8 cellular contexts compared by ENCODE assay signal in genomic region chrX:102863735-102864134, GRCh38.
DNase-seq lines count a peak whose midpoint lies in the region; ATAC-seq and TF ChIP-seq lines count a peak whose summit lies in the region.

No MANE protein-coding gene starts in this region.

- H3K27ac ChIP-seq in C4-2B (no peak overlapping the region), liver (ENCODE audit: low read depth in 1 of 2, low read length in 2 of 2) (no peak overlapping the region)

- no peaks in the 10 kb centered on the region for H3K27me3 Mint-ChIP-seq in chondrocyte (ENCODE audit: low read depth)

- no peak overlapping the region for H3K4me3 ChIP-seq in liver (ENCODE audit: low read depth in 1 of 3, low read length in 3 of 3)

- TF ChIP-seq RAD21 in liver (IDR thresholded peaks at IDR 0.05), result peak; percentile 80 to 91

- no peaks in the 10 kb centered on the region for H3K4me1 ChIP-seq in liver (ENCODE audit: control insufficient read depth in 4 of 4, insufficient read depth in 4 of 4, low read length in 3 of 4)

- H3K4me1 Mint-ChIP-seq in chondrocyte (ENCODE audit: low read depth), result no peaks in the 10 kb centered on the region

- ATAC-seq in HG03175 (IDR thresholded peaks at IDR 0.05; ENCODE audit: unreplicated experiment), result peak; percentile 95

- H3K9ac ChIP-seq in liver (ENCODE audit: low read depth in 1 of 2, low read length in 2 of 2), result no peak overlapping the region

- no peaks in the 10 kb centered on the region for H3K9me3 ChIP-seq in liver (ENCODE audit: control insufficient read depth in 4 of 4, low read length in 3 of 4)

- peak; percentile 21 for DNase-seq in GM19238 (ENCODE audit: insufficient read length, low spot score)
- peak; percentile 86 for DNase-seq in NCI-H2227 treated with DMSO at 0.1 percent for 48 hours (lab: John Stamatoyannopoulos, UW)
- peak; percentile 61 for DNase-seq in activated CD4-positive, alpha-beta T cell treated with anti-CD3 and anti-CD28 coated beads for 1 hour
- DNase-seq in chondrocyte (ENCODE audit: low spot score), result no peak
- peak; percentile 57 to 77 (median 68) for DNase-seq in stimulated activated CD4-positive, alpha-beta T cell treated with anti-CD3 and anti-CD28 coated beads, TNF-alpha, amount 100 ng/mL, for 24 hours (ENCODE audit: low read depth in 3 of 3)

- no peak overlapping the region for H3K4me3 Mint-ChIP-seq in chondrocyte (ENCODE audit: unreplicated experiment)

- WGBS in liver, result 4% methylated on average over 4 of the region's 4 CpGs

- peak; percentile 84 for TF ChIP-seq CTCF in C4-2B (conservative IDR thresholded peaks at IDR 0.05)
- peak; percentile 88 for TF ChIP-seq CTCF in chondrocyte (IDR thresholded peaks at IDR 0.05)
- peak; percentile 89 for TF ChIP-seq CTCF in liver (IDR thresholded peaks at IDR 0.05; ENCODE audit: low read depth, low read length, missing input control)

- H3K36me3 Mint-ChIP-seq in chondrocyte (ENCODE audit: low read depth), result peaks cover 2% of the 10 kb centered on the region

- peaks cover 3% of the 10 kb centered on the region for H3K9me3 Mint-ChIP-seq in chondrocyte (ENCODE audit: low read depth)

- H3K36me3 ChIP-seq in liver (ENCODE audit: control insufficient read depth in 4 of 4, insufficient read depth in 3 of 4, low read depth in 1 of 4, low read length in 3 of 4), result peaks cover 0 to 2% (median 1%) of the 10 kb centered on the region in 4 donors

- H3K27ac Mint-ChIP-seq in chondrocyte (ENCODE audit: unreplicated experiment), result no peak overlapping the region

- H3K27me3 ChIP-seq in liver (ENCODE audit: control insufficient read depth in 4 of 4, insufficient read depth in 4 of 4, low read length in 3 of 4), result no peaks in the 10 kb centered on the region

TF ChIP-seq in liver, 16 proteins besides CTCF, POLR2A, EP300 and RAD21:
- TF ChIP-seq YY1 (IDR thresholded peaks at IDR 0.05) (peak; percentile 29), FOXA2 (IDR thresholded peaks at IDR 0.05) (no peak)
